In the genomic region with DNA sequence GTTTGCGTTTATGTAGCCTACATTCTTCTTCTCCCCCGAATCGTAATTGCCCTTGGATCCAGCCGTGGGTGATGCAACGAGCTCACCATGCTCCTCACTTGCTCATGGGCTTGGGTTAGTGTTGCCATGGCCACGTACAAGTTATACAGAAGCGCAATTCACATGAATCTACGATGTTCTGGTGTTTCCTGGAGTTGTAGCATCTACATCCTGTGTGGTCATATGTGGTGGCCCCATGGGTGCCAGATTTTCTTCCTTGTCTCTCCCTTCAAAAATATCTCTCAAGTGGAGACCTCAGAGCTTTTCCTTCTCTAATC, we compare ENCODE assay signal across 11 cellular contexts.
A peak's percentile ranks its signal among the peaks of the same experiment; 100 is the strongest.
DNase-seq lines count a peak whose midpoint lies in the region; ATAC-seq and TF ChIP-seq lines count a peak whose summit lies in the region.
"Had no signal": no experiment of that assay in that cellular context is flagged by ENCODE, and none has a peak within 500 bp of the region (broad histone marks: within the 10 kb centered on the region; RNA-seq: fewer than 3 reads in every experiment).

No MANE protein-coding gene starts in this region.

- no peaks in the 10 kb centered on the region for H3K9me3 ChIP-seq in CD8-positive, alpha-beta T cell (ENCODE audit: low read length)
- H3K9me3 ChIP-seq in left lung: no peaks in the 10 kb centered on the region

- H3K4me3 Mint-ChIP-seq in CD8-positive, alpha-beta T cell: no peak overlapping the region
- H3K4me3 Mint-ChIP-seq in activated T-helper 17 cell treated with anti-CD3 and anti-CD28 coated beads, Interleukin-2, amount 50 U/mL, for 72 hours: peak overlapping the region; percentile 25
- H3K4me3 Mint-ChIP-seq in natural killer cell (peak overlapping the region; percentile 80), type B pancreatic cell (no peak overlapping the region)
- H3K4me3 Mint-ChIP-seq: neural progenitor cell had no signal

- no peak overlapping the region for H3K27ac Mint-ChIP-seq in CD8-positive, alpha-beta T cell
- peak overlapping the region; percentile 73 for H3K27ac Mint-ChIP-seq in activated T-helper 17 cell treated with anti-CD3 and anti-CD28 coated beads, Interleukin-2, amount 50 U/mL, for 72 hours
- H3K27ac Mint-ChIP-seq in natural killer cell: peak overlapping the region; percentile 82 to 84
- H3K27ac Mint-ChIP-seq in type B pancreatic cell: no peak overlapping the region

- peak in 5 of 7 experiments; percentile 8 to 45 (median 30) for DNase-seq in CD8-positive, alpha-beta T cell
- DNase-seq in natural killer cell: peak; percentile 48
- DNase-seq in NCI-H226: no peak
- DNase-seq in NCI-H1436 (lab: John Stamatoyannopoulos, UW): no peak
- no peak for DNase-seq in type B pancreatic cell (ENCODE audit: extremely low spot score, unreplicated experiment)
- no peak for DNase-seq in left lung
- DNase-seq: SIG-M5 had no signal

- CTCF ChIA-PET in CD8-positive, alpha-beta T cell (lab: Charles Lee): no interaction called here

- ATAC-seq in CD8-positive, alpha-beta T cell: peak; percentile 77
- peak; percentile 72 for ATAC-seq in HG02938 (IDR thresholded peaks at IDR 0.05; ENCODE audit: unreplicated experiment)
- peak; percentile 87 for ATAC-seq in activated T-helper 17 cell treated with anti-CD3 and anti-CD28 coated beads, Interleukin-2, amount 50 U/mL, for 72 hours (replicated peaks)
- ATAC-seq in natural killer cell: peak; percentile 91 to 99 (median 94)
- ATAC-seq in left lung: no peak
- ATAC-seq: HCT116 had no signal

- H3K27me3 ChIP-seq in CD8-positive, alpha-beta T cell (ENCODE audit: insufficient read depth, low read length): no peaks in the 10 kb centered on the region
- H3K27me3 ChIP-seq in left lung: no peaks in the 10 kb centered on the region
- H3K27me3 ChIP-seq: neural progenitor cell had no signal

- no peaks in the 10 kb centered on the region for H3K36me3 ChIP-seq in CD8-positive, alpha-beta T cell (ENCODE audit: insufficient read depth, low read length)
- no peaks in the 10 kb centered on the region for H3K36me3 ChIP-seq in left lung
- H3K36me3 ChIP-seq: neural progenitor cell had no signal

- TF ChIP-seq CTCF in CD8-positive, alpha-beta T cell (IDR thresholded peaks at IDR 0.05): no peak
- TF ChIP-seq CTCF in natural killer cell (IDR thresholded peaks at IDR 0.05) (no peak), type B pancreatic cell (conservative IDR thresholded peaks at IDR 0.05) (no peak), left lung (IDR thresholded peaks at IDR 0.05) (no peak)

- intact Hi-C loops in CD8-positive, alpha-beta T cell (cut with DNase I, micrococcal nuclease): loop anchor here in 1 of 2 experiments (5.0 kb wide), 1 partner anchor 35 kb away; no protein-coding TSS in a partner anchor
- intact Hi-C loops in natural killer cell (cut with micrococcal nuclease): loop anchor here (2.0 kb wide), 1 partner anchor 62 kb away; no protein-coding TSS in a partner anchor
- intact Hi-C loops in left lung (cut with DNase I): no loop called here

- H3K4me3 ChIP-seq in CD8-positive, alpha-beta T cell (ENCODE audit: low read depth, low read length): no peak overlapping the region
- H3K4me3 ChIP-seq in left lung: no peak overlapping the region
- H3K4me3 ChIP-seq: neural progenitor cell had no signal

- no peaks in the 10 kb centered on the region for H3K27me3 Mint-ChIP-seq in CD8-positive, alpha-beta T cell (ENCODE audit: low read depth)
- no peaks in the 10 kb centered on the region for H3K27me3 Mint-ChIP-seq in activated T-helper 17 cell treated with anti-CD3 and anti-CD28 coated beads, Interleukin-2, amount 50 U/mL, for 72 hours
- H3K27me3 Mint-ChIP-seq in natural killer cell (ENCODE audit: low read depth in 2 of 2) (no peaks in the 10 kb centered on the region), type B pancreatic cell (no peaks in the 10 kb centered on the region)

- H3K9me3 Mint-ChIP-seq in CD8-positive, alpha-beta T cell: no peaks in the 10 kb centered on the region
- peaks cover 4% of the 10 kb centered on the region for H3K9me3 Mint-ChIP-seq in activated T-helper 17 cell treated with anti-CD3 and anti-CD28 coated beads, Interleukin-2, amount 50 U/mL, for 72 hours
- H3K9me3 Mint-ChIP-seq in natural killer cell (no peaks in the 10 kb centered on the region), type B pancreatic cell (peaks cover 3% of the 10 kb centered on the region)

- no peak overlapping the region for H3K27ac ChIP-seq in CD8-positive, alpha-beta T cell (ENCODE audit: low read depth, low read length)
- H3K27ac ChIP-seq in left lung: no peak overlapping the region
- H3K27ac ChIP-seq: neural progenitor cell had no signal

- peaks cover 74% of the 10 kb centered on the region for H3K4me1 Mint-ChIP-seq in CD8-positive, alpha-beta T cell (ENCODE audit: low read depth)
- peaks cover 26% of the 10 kb centered on the region for H3K4me1 Mint-ChIP-seq in activated T-helper 17 cell treated with anti-CD3 and anti-CD28 coated beads, Interleukin-2, amount 50 U/mL, for 72 hours
- H3K4me1 Mint-ChIP-seq in natural killer cell (peaks cover 58 to 63% of the 10 kb centered on the region in 2 donors), type B pancreatic cell (ENCODE audit: unreplicated experiment) (peaks cover 50% of the 10 kb centered on the region)

- peaks cover 18% of the 10 kb centered on the region for H3K36me3 Mint-ChIP-seq in CD8-positive, alpha-beta T cell
- H3K36me3 Mint-ChIP-seq in activated T-helper 17 cell treated with anti-CD3 and anti-CD28 coated beads, Interleukin-2, amount 50 U/mL, for 72 hours (ENCODE audit: low read depth): no peaks in the 10 kb centered on the region
- H3K36me3 Mint-ChIP-seq in natural killer cell: no peaks in the 10 kb centered on the region
- H3K36me3 Mint-ChIP-seq in type B pancreatic cell: peaks cover 40% of the 10 kb centered on the region

- H3K4me1 ChIP-seq in CD8-positive, alpha-beta T cell (ENCODE audit: insufficient read depth, low read length): peaks cover 11% of the 10 kb centered on the region
- no peaks in the 10 kb centered on the region for H3K4me1 ChIP-seq in left lung

- POLR2A ChIA-PET in CD8-positive, alpha-beta T cell (lab: Charles Lee): no interaction called here

Comparison
In these comparisons a context has a peak if more than half of its experiments do, and no peak if none do; other contexts are left out.
1. DNase-seq: peak in CD8-positive, alpha-beta T cell (5 of 7) and natural killer cell (single experiment); none in NCI-H226 (single experiment), NCI-H1436 (single experiment), type B pancreatic cell (single experiment) and left lung (0 of 2).
2. H3K27ac Mint-ChIP-seq: peak in activated T-helper 17 cell treated with anti-CD3 and anti-CD28 coated beads, Interleukin-2, amount 50 U/mL, for 72 hours (single experiment) and natural killer cell (2 of 2); none in CD8-positive, alpha-beta T cell (single experiment) and type B pancreatic cell (single experiment).
3. H3K4me3 Mint-ChIP-seq: peak in activated T-helper 17 cell treated with anti-CD3 and anti-CD28 coated beads, Interleukin-2, amount 50 U/mL, for 72 hours (single experiment) and natural killer cell (single experiment); none in CD8-positive, alpha-beta T cell (single experiment) and type B pancreatic cell (single experiment).